In the genomic region with DNA sequence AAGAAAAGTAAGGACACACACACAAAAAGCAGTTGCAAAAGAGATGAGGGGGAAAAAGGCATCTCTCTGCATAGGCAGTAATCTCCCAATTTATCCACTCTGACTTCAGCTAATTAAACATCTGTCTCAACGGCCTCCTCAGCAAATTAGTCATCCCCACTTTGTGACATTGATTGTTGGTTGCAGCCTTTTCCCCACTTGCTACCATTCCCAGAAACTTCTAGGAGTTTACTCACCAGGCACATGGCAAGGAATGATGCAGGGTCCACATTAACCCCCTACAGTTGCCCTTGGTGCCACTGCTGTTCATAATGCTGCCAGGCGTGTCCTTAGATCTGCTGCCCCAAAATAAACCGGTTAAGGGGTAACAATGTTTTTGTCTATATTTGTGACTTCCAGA, we compare ENCODE assay signal across 13 cellular contexts.
"Had no signal": no experiment of that assay in that cellular context is flagged by ENCODE, and none has a peak within 500 bp of the region (broad histone marks: within the 10 kb centered on the region; RNA-seq: fewer than 3 reads in every experiment).

No MANE protein-coding gene starts in this region.

- H3K4me3 ChIP-seq: ascending aorta, gastroesophageal sphincter, pancreas, transverse colon had no signal

- H3K9me3 Mint-ChIP-seq: activated CD8-positive, alpha-beta T cell treated with anti-CD3 and anti-CD28 coated beads for 36 hours; activated naive CD8-positive, alpha-beta T cell treated with anti-CD3 and anti-CD28 coated beads, Interleukin-2, amount 10 ng/mL, durations not matched to agents 7 days and 5 days; T-helper 2 cell treated with Interferon-gamma antibody and Interleukin-4, amounts not matched to agents 5 μg/mL and 100 μg/mL, for 36 hours had no signal

- H3K36me3 ChIP-seq: ascending aorta, gastroesophageal sphincter, pancreas, transverse colon had no signal

- H3K27ac Mint-ChIP-seq: activated CD8-positive, alpha-beta T cell treated with anti-CD3 and anti-CD28 coated beads for 36 hours; activated naive CD8-positive, alpha-beta T cell treated with anti-CD3 and anti-CD28 coated beads, Interleukin-2, amount 10 ng/mL, durations not matched to agents 7 days and 5 days; T-helper 2 cell treated with Interferon-gamma antibody and Interleukin-4, amounts not matched to agents 5 μg/mL and 100 μg/mL, for 36 hours had no signal

- H3K27ac ChIP-seq: ascending aorta, gastroesophageal sphincter, pancreas, transverse colon had no signal

- H3K4me3 Mint-ChIP-seq: activated CD8-positive, alpha-beta T cell treated with anti-CD3 and anti-CD28 coated beads for 36 hours; activated naive CD8-positive, alpha-beta T cell treated with anti-CD3 and anti-CD28 coated beads, Interleukin-2, amount 10 ng/mL, durations not matched to agents 7 days and 5 days; T-helper 2 cell treated with Interferon-gamma antibody and Interleukin-4, amounts not matched to agents 5 μg/mL and 100 μg/mL, for 36 hours had no signal

- H3K27me3 ChIP-seq: ascending aorta, gastroesophageal sphincter, pancreas, transverse colon had no signal

- ATAC-seq: activated CD8-positive, alpha-beta T cell treated with anti-CD3 and anti-CD28 coated beads for 36 hours; gastroesophageal sphincter; left ventricle myocardium superior; pancreas had no signal

- DNase-seq: activated CD4-positive, CD25-positive, alpha-beta regulatory T cell treated with anti-CD3 and anti-CD28 coated beads, Interleukin-2, amount 50 U/mL, for 72 hours; activated CD8-positive, alpha-beta memory T cell treated with anti-CD3 and anti-CD28 coated beads, Interleukin-2, amount 50 U/mL, for 48 hours; activated CD8-positive, alpha-beta T cell treated with anti-CD3 and anti-CD28 coated beads for 36 hours; activated naive CD8-positive, alpha-beta T cell treated with anti-CD3 and anti-CD28 coated beads, Interleukin-2, amount 10 ng/mL, durations not matched to agents 7 days and 5 days; left ventricle myocardium superior; pancreas; small intestine; stimulated activated naive CD4-positive, alpha-beta T cell; substantia nigra; transverse colon had no signal

- H3K9me3 ChIP-seq: ascending aorta, gastroesophageal sphincter, pancreas, transverse colon had no signal
